In genomic region chr17:80992948-80993624, GRCh38 we compare ENCODE assay signal across 7 cellular contexts. TPM values are rescaled to one million over a fixed set of nuclear protein-coding genes. Genes with fewer than 3 reads are reported as not detected.
A peak's percentile ranks its signal among the peaks of the same experiment; 100 is the strongest.
DNase-seq lines count a peak whose midpoint lies in the region; ATAC-seq, FAIRE-seq and TF ChIP-seq lines count a peak whose summit lies in the region.

No MANE protein-coding gene starts in this region.

- H3K9me3 ChIP-seq in SK-N-MC (ENCODE audit: low read depth, low read length) = no peaks in the 10 kb centered on the region
- no peaks in the 10 kb centered on the region for H3K9me3 ChIP-seq in skeletal muscle tissue (ENCODE audit: control insufficient read depth in 3 of 3, low read length in 3 of 3)

- DNase-seq in GM19239 (ENCODE audit: insufficient read length, low spot score) = peak; percentile 39
- no peak for DNase-seq in SK-N-MC (ENCODE audit: low read depth, low spot score)
- no peak for DNase-seq in foreskin fibroblast
- DNase-seq in NCI-H1417 treated with DMSO at 0.1 percent for 48 hours (lab: John Stamatoyannopoulos, UW) = no peak
- DNase-seq in T1000 (lab: John Stamatoyannopoulos, UW) = no peak

- no peak for TF ChIP-seq CTCF in foreskin fibroblast (IDR thresholded peaks at IDR 0.05; ENCODE audit: low read depth, low read length)

- peaks cover 26 to 39% (median 29%) of the 10 kb centered on the region in 3 donors for H3K4me1 ChIP-seq in skeletal muscle tissue (ENCODE audit: control insufficient read depth in 3 of 3, insufficient read depth in 3 of 3, low read length in 3 of 3)

- no peak overlapping the region for H3K9ac ChIP-seq in SK-N-MC (ENCODE audit: insufficient read length)
- peak overlapping the region; percentile 74 to 91 (median 83) for H3K9ac ChIP-seq in skeletal muscle tissue (ENCODE audit: low read depth in 1 of 3, low read length in 3 of 3)

- ATAC-seq in HG02852 (IDR thresholded peaks at IDR 0.05; ENCODE audit: unreplicated experiment) = no peak

- H3K36me3 ChIP-seq in SK-N-MC (ENCODE audit: insufficient read depth, low read length) = no peaks in the 10 kb centered on the region
- H3K36me3 ChIP-seq in skeletal muscle tissue (ENCODE audit: control insufficient read depth in 3 of 3, insufficient read depth in 3 of 3, low read length in 3 of 3) = peaks cover 28 to 32% (median 29%) of the 10 kb centered on the region in 3 donors

- FAIRE-seq in GM19239 (lab: Jason Lieb, UNC) = no peak

- H3K27ac ChIP-seq in SK-N-MC (no peak overlapping the region), skeletal muscle tissue (ENCODE audit: low read depth, low read length) (no peak overlapping the region)

- H3K4me3 ChIP-seq in SK-N-MC = peak overlapping the region; percentile 86; the same call in 1 of the 2 replicates
- H3K4me3 ChIP-seq in foreskin fibroblast (ENCODE audit: low read depth in 1 of 2, low read length in 2 of 2) = peak overlapping the region; percentile 76 to 88
- peak overlapping the region; percentile 66 to 81 (median 72) for H3K4me3 ChIP-seq in skeletal muscle tissue (ENCODE audit: low read length in 3 of 3)

- H3K27me3 ChIP-seq in skeletal muscle tissue (ENCODE audit: control insufficient read depth in 3 of 3, insufficient read depth in 3 of 3, low read length in 3 of 3) = no peaks in the 10 kb centered on the region

RNA-seq across cellular contexts. Expression of gene CHMP6, which starts 1.4 kb away (rescaled TPM):
- 12.5 TPM for total RNA-seq in skeletal muscle tissue

RNA-seq across cellular contexts. Expression of gene BAIAP2, which starts 41.9 kb away (rescaled TPM):
- 7.3 TPM for total RNA-seq in skeletal muscle tissue
